8 cellular contexts compared by ENCODE assay signal in genomic region chrX:153972368-153973126, GRCh38. TPM values are rescaled to one million over a fixed set of nuclear protein-coding genes. Genes with fewer than 3 reads are reported as not detected.
DNase-seq lines count a peak whose midpoint lies in the region; ATAC-seq and TF ChIP-seq lines count a peak whose summit lies in the region.

A gene with protein sequence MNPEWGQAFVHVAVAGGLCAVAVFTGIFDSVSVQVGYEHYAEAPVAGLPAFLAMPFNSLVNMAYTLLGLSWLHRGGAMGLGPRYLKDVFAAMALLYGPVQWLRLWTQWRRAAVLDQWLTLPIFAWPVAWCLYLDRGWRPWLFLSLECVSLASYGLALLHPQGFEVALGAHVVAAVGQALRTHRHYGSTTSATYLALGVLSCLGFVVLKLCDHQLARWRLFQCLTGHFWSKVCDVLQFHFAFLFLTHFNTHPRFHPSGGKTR (plus strand): TSS chrX:153972754. CDS start chrX:153982063, 9,309 bp downstream.

- peaks cover 13 to 46% (median 42%) of the 10 kb centered on the region in 4 donors for H3K4me1 ChIP-seq in liver (ENCODE audit: control insufficient read depth in 4 of 4, insufficient read depth in 4 of 4, low read length in 3 of 4)

- H3K4me3 ChIP-seq in liver (ENCODE audit: low read depth in 1 of 3, low read length in 3 of 3), result peak within 1 kb of the TSS; percentile 76 to 98 (median 81)

- intact Hi-C loops in dendritic cell treated with granulocyte-macrophage colony-stimulating factor and Interleukin-4, amounts not matched to agents 40 ng/mL and 50 ng/mL, for 4 days (cut with micrococcal nuclease), result loop anchor here (5.0 kb wide), 1 partner anchor 40 kb away; no protein-coding TSS in a partner anchor

- peaks cover 41% of the 10 kb centered on the region for H3K4me1 Mint-ChIP-seq in dendritic cell treated with granulocyte-macrophage colony-stimulating factor and Interleukin-4, amounts not matched to agents 40 ng/mL and 50 ng/mL, for 4 days (ENCODE audit: low read depth)

- no peaks in the 10 kb centered on the region for H3K9me3 Mint-ChIP-seq in dendritic cell treated with granulocyte-macrophage colony-stimulating factor and Interleukin-4, amounts not matched to agents 40 ng/mL and 50 ng/mL, for 4 days

- DNase-seq in CD1c-positive myeloid dendritic cell (ENCODE audit: extremely low spot score) (peak; percentile 92), NCI-H748 (lab: John Stamatoyannopoulos, UW; ENCODE audit: unreplicated experiment) (peak; percentile 96)
- DNase-seq in activated CD4-positive, alpha-beta T cell treated with anti-CD3 and anti-CD28 coated beads, Interleukin-2, amount 50 U/mL, for 24 hours (ENCODE audit: low read depth in 1 of 2, low spot score in 1 of 2), result peak; percentile 66 to 84
- DNase-seq in stimulated activated CD4-positive, alpha-beta T cell treated with anti-CD3 and anti-CD28 coated beads, Interleukin-4, amount 100 ng/mL, for 1 hour, result peak; percentile 84

- no peaks in the 10 kb centered on the region for H3K27me3 Mint-ChIP-seq in dendritic cell treated with granulocyte-macrophage colony-stimulating factor and Interleukin-4, amounts not matched to agents 40 ng/mL and 50 ng/mL, for 4 days

- H3K36me3 ChIP-seq in liver (ENCODE audit: control insufficient read depth in 4 of 4, insufficient read depth in 3 of 4, low read depth in 1 of 4, low read length in 3 of 4), result no peaks in the 10 kb centered on the region

- no peak for TF ChIP-seq RAD21 in liver (IDR thresholded peaks at IDR 0.05)

- peaks cover 29% of the 10 kb centered on the region for H3K36me3 Mint-ChIP-seq in dendritic cell treated with granulocyte-macrophage colony-stimulating factor and Interleukin-4, amounts not matched to agents 40 ng/mL and 50 ng/mL, for 4 days (ENCODE audit: low read depth)

- ATAC-seq in GM19452 (IDR thresholded peaks at IDR 0.05; ENCODE audit: unreplicated experiment), result peak; percentile 51
- ATAC-seq in HG03571 (IDR thresholded peaks at IDR 0.05; ENCODE audit: unreplicated experiment), result peak; percentile 41

- WGBS in liver, result under 1% methylated on average over 98 of the region's 103 CpGs

- H3K4me3 Mint-ChIP-seq in dendritic cell treated with granulocyte-macrophage colony-stimulating factor and Interleukin-4, amounts not matched to agents 40 ng/mL and 50 ng/mL, for 4 days, result peak within 1 kb of the TSS; percentile 100

- peak within 1 kb of the TSS; percentile 99 for H3K27ac Mint-ChIP-seq in dendritic cell treated with granulocyte-macrophage colony-stimulating factor and Interleukin-4, amounts not matched to agents 40 ng/mL and 50 ng/mL, for 4 days

- no peaks in the 10 kb centered on the region for H3K27me3 ChIP-seq in liver (ENCODE audit: control insufficient read depth in 4 of 4, insufficient read depth in 4 of 4, low read length in 3 of 4)

- H3K9ac ChIP-seq in liver (ENCODE audit: low read depth in 1 of 2, low read length in 2 of 2), result peak within 1 kb of the TSS; percentile 57 to 92

- no peak for TF ChIP-seq CTCF in liver (IDR thresholded peaks at IDR 0.05; ENCODE audit: low read depth, low read length, missing input control)

- H3K9me3 ChIP-seq in liver (ENCODE audit: control insufficient read depth in 4 of 4, low read length in 3 of 4), result no peaks in the 10 kb centered on the region

- peak within 1 kb of the TSS; percentile 95 to 100 for H3K27ac ChIP-seq in liver (ENCODE audit: low read depth in 1 of 2, low read length in 2 of 2)

TF ChIP-seq in liver, 16 proteins besides CTCF, POLR2A, EP300 and RAD21:
- TF ChIP-seq, protein P1, sequence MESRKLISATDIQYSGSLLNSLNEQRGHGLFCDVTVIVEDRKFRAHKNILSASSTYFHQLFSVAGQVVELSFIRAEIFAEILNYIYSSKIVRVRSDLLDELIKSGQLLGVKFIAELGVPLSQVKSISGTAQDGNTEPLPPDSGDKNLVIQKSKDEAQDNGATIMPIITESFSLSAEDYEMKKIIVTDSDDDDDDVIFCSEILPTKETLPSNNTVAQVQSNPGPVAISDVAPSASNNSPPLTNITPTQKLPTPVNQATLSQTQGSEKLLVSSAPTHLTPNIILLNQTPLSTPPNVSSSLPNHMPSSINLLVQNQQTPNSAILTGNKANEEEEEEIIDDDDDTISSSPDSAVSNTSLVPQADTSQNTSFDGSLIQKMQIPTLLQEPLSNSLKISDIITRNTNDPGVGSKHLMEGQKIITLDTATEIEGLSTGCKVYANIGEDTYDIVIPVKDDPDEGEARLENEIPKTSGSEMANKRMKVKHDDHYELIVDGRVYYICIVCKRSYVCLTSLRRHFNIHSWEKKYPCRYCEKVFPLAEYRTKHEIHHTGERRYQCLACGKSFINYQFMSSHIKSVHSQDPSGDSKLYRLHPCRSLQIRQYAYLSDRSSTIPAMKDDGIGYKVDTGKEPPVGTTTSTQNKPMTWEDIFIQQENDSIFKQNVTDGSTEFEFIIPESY (IDR thresholded peaks at IDR 0.05), result no peak
- TF ChIP-seq NR2F2 (IDR thresholded peaks at IDR 0.05) (no peak), SP1 (IDR thresholded peaks at IDR 0.05) (peak; percentile 5)

RNA-seq across cellular contexts. Expression of the gene that starts here (rescaled TPM):
- total RNA-seq in liver, result 1 to 10 TPM; 2.9 TPM
- 1 to 10 TPM; 5.3 to 5.8 TPM for polyA plus RNA-seq in liver

Comparison
In these comparisons a context has a peak if more than half of its experiments do, and no peak if none do; other contexts are left out.
1. Peak in every context shown above with its lines: DNase-seq, ATAC-seq, H3K4me3 ChIP-seq and H3K27ac ChIP-seq.